In genomic region chr6:99424022-99424421, GRCh38 we compare ENCODE assay signal across 8 cellular contexts. TPM values are rescaled to one million over a fixed set of nuclear protein-coding genes. Genes with fewer than 3 reads are reported as not detected.
DNase-seq lines count a peak whose midpoint lies in the region; ATAC-seq, FAIRE-seq and TF ChIP-seq lines count a peak whose summit lies in the region.

No MANE protein-coding gene starts in this region.

- H3K36me3 ChIP-seq in GM12878 (ENCODE audit: control insufficient read depth in 2 of 2, insufficient read depth in 2 of 2, low read length in 1 of 2) (peaks cover 0 to 7% of the 10 kb centered on the region in 2 experiments; a peak in 2 of 4 replicates), mesendoderm (ENCODE audit: control insufficient read depth, insufficient read depth, low read length) (no peaks in the 10 kb centered on the region), upper lobe of left lung (peaks cover 0 to 4% (median 0%) of the 10 kb centered on the region in 4 donors)

- RAD21 ChIA-PET in GM12878 (lab: Charles Lee; ENCODE audit: unreplicated experiment), result interaction anchor here (1.0 to 3.2 kb wide), 4 partner anchors 37 to 445 kb away, joined by 3 to 36 read pairs (median 6); no protein-coding TSS in a partner anchor

- H3K4me1 Mint-ChIP-seq in activated naive CD4-positive, alpha-beta T cell treated with anti-CD3 and anti-CD28 coated beads, Interleukin-2, amount 10 ng/mL, durations not matched to agents 7 days and 5 days, result peaks cover 60% of the 10 kb centered on the region

- H2AK5ac ChIP-seq in mesendoderm (ENCODE audit: low read length), result no peak overlapping the region

- peaks cover 6% of the 10 kb centered on the region for H3K79me1 ChIP-seq in mesendoderm (ENCODE audit: low read length)

- peak overlapping the region; percentile 93 for H3K4me3 Mint-ChIP-seq in activated naive CD4-positive, alpha-beta T cell treated with anti-CD3 and anti-CD28 coated beads, Interleukin-2, amount 10 ng/mL, durations not matched to agents 7 days and 5 days

- intact Hi-C loops in GM12878 (cut with micrococcal nuclease; ENCODE audit: unreplicated experiment), result loop anchor here (2.0 kb wide), 2 partner anchors 97 to 145 kb away; partner anchors contain the start of gene CCNC

- TF ChIP-seq CTCF in GM12878 (IDR thresholded peaks at IDR 0.05 in 2 of 3, conservative IDR thresholded peaks at IDR 0.05 in 1 of 3; ENCODE audit: control insufficient read depth in 2 of 3, extremely low read depth in 1 of 3, insufficient read depth in 1 of 3, low read depth in 3 of 3, low read length in 3 of 3), result no peak
- no peak for TF ChIP-seq CTCF in upper lobe of left lung (IDR thresholded peaks at IDR 0.05)

- no peaks in the 10 kb centered on the region for H3K27me3 Mint-ChIP-seq in activated naive CD4-positive, alpha-beta T cell treated with anti-CD3 and anti-CD28 coated beads, Interleukin-2, amount 10 ng/mL, durations not matched to agents 7 days and 5 days

- DNase-seq in activated naive CD4-positive, alpha-beta T cell treated with anti-CD3 and anti-CD28 coated beads, Interleukin-2, amount 10 ng/mL, durations not matched to agents 7 days and 5 days, result no peak
- DNase-seq in activated naive CD4-positive, alpha-beta T cell (lab: John Stamatoyannopoulos, UW), result no peak
- DNase-seq in GM12878 (ENCODE audit: low read depth, low spot score) (no peak), mesendoderm (no peak), upper lobe of left lung (no peak), NAMALWA (ENCODE audit: low spot score) (no peak), NCI-H2081 (lab: John Stamatoyannopoulos, UW) (no peak)
- no peak for DNase-seq in stimulated activated CD4-positive, alpha-beta T cell treated with anti-CD3 and anti-CD28 coated beads, Interleukin-4, amount 100 ng/mL, for 4 hours

- H3K27ac ChIP-seq in GM12878 (ENCODE audit: control insufficient read depth, insufficient read depth) (peak overlapping the region; percentile 95; the same call in 1 of the 2 replicates), mesendoderm (ENCODE audit: low read depth, low read length) (no peak overlapping the region), upper lobe of left lung (peak overlapping the region in 2 of 4 donors; percentile 94 to 96)

- TF ChIP-seq POLR2A in GM12878 (IDR thresholded peaks at IDR 0.05; ENCODE audit: low read depth, low read length), result no peak
- TF ChIP-seq POLR2A in upper lobe of left lung (IDR thresholded peaks at IDR 0.05), result no peak

- H3K9me3 ChIP-seq in GM12878 (replicated peaks; ENCODE audit: control insufficient read depth, insufficient read depth, low read length) (no peaks in the 10 kb centered on the region), upper lobe of left lung (no peaks in the 10 kb centered on the region)

- H3K4ac ChIP-seq in mesendoderm (ENCODE audit: low read depth, low read length), result no peak overlapping the region

- peak overlapping the region; percentile 79 for H3K4me2 ChIP-seq in GM12878 (ENCODE audit: control insufficient read depth, insufficient read depth)
- peak overlapping the region; percentile 16 for H3K4me2 ChIP-seq in mesendoderm (ENCODE audit: low read length)

- ATAC-seq in GM12878 (no peak), upper lobe of left lung (ENCODE audit: low FRiP score in 2 of 2) (no peak)

- H3K56ac ChIP-seq in mesendoderm (ENCODE audit: low read length), result peak overlapping the region; percentile 30

- 77% methylated on average over 5 of the region's 5 CpGs for WGBS in GM12878 (ENCODE audit: insufficient coverage, insufficient replicate concordance, low lambda C conversion rate, missing lambda C conversion rate)
- WGBS in mesendoderm (ENCODE audit: extremely low coverage, insufficient coverage, low lambda C conversion rate), result no CpG with 5 or more reads among the region's 5 CpGs
- 55 to 65% methylated on average over 5 of the region's 5 CpGs for WGBS in upper lobe of left lung, 2 donors

- H3K4me1 ChIP-seq in GM12878 (ENCODE audit: control insufficient read depth, insufficient read depth, low read length) (peaks cover 15% of the 10 kb centered on the region), mesendoderm (ENCODE audit: control insufficient read depth, low read depth, low read length) (peaks cover 7% of the 10 kb centered on the region), upper lobe of left lung (peaks cover 41 to 53% (median 46%) of the 10 kb centered on the region in 4 donors)

- in situ Hi-C loops in GM12878 (cut with MboI), result no loop called here

- no peak for FAIRE-seq in GM12878 (lab: Jason Lieb, UNC)

- H3K27ac Mint-ChIP-seq in activated naive CD4-positive, alpha-beta T cell treated with anti-CD3 and anti-CD28 coated beads, Interleukin-2, amount 10 ng/mL, durations not matched to agents 7 days and 5 days, result peak overlapping the region; percentile 100

- CTCF ChIA-PET in activated naive CD4-positive, alpha-beta T cell treated with anti-CD3 and anti-CD28 coated beads, Interleukin-2, amount 10 ng/mL, durations not matched to agents 7 days and 5 days (lab: Charles Lee), result interaction anchor here (1.7 kb wide), 1 partner anchor 10 kb away, joined by 7 read pairs; no protein-coding TSS in a partner anchor
- CTCF ChIA-PET in GM12878 (lab: Yijun Ruan, JAX), result interaction anchor here (0.9 to 5.1 kb wide), 8 partner anchors 11 to 96 kb away, joined by 3 to 61 read pairs (median 5); no protein-coding TSS in a partner anchor

- SMC1A ChIA-PET in GM12878 (lab: Charles Lee; ENCODE audit: uncharacterized antibody, unreplicated experiment), result interaction anchor here (0.6 to 3.1 kb wide), 7 partner anchors 10 to 96 kb away, joined by 3 to 46 read pairs (median 3); partner anchors contain the start of gene COQ3

- H3K9ac ChIP-seq in GM12878 (ENCODE audit: control insufficient read depth, insufficient read depth, low read length) (peak overlapping the region; percentile 94), mesendoderm (ENCODE audit: low read length) (peak overlapping the region; percentile 97)

- H3K18ac ChIP-seq in mesendoderm (ENCODE audit: low read length), result no peak overlapping the region

- no peak overlapping the region for H2BK15ac ChIP-seq in mesendoderm (replicated peaks; ENCODE audit: low read depth)

- H4K5ac ChIP-seq in mesendoderm (ENCODE audit: low read length), result no peak overlapping the region

- H3K27me3 ChIP-seq in GM12878 (replicated peaks in 1 of 2; ENCODE audit: control insufficient read depth in 2 of 2, insufficient read depth in 2 of 2, low read length in 1 of 2) (no peaks in the 10 kb centered on the region), mesendoderm (ENCODE audit: insufficient read depth, low read length, poor library complexity) (no peaks in the 10 kb centered on the region), upper lobe of left lung (no peaks in the 10 kb centered on the region)

- TF ChIP-seq EP300 in GM12878 (IDR thresholded peaks at IDR 0.05; ENCODE audit: borderline replicate concordance in 1 of 2, control insufficient read depth in 1 of 2, low read depth in 2 of 2, low read length in 2 of 2) (no peak), upper lobe of left lung (IDR thresholded peaks at IDR 0.05) (no peak)

- H4K8ac ChIP-seq in mesendoderm (ENCODE audit: low read depth, low read length), result no peak overlapping the region

- peaks cover 31% of the 10 kb centered on the region for H3K36me3 Mint-ChIP-seq in activated naive CD4-positive, alpha-beta T cell treated with anti-CD3 and anti-CD28 coated beads, Interleukin-2, amount 10 ng/mL, durations not matched to agents 7 days and 5 days

- no peak overlapping the region for H2BK120ac ChIP-seq in mesendoderm (ENCODE audit: low read depth, low read length)

- no peaks in the 10 kb centered on the region for H3K9me3 Mint-ChIP-seq in activated naive CD4-positive, alpha-beta T cell treated with anti-CD3 and anti-CD28 coated beads, Interleukin-2, amount 10 ng/mL, durations not matched to agents 7 days and 5 days

- H2BK5ac ChIP-seq in mesendoderm (ENCODE audit: low read length), result no peak overlapping the region

- H3K23ac ChIP-seq in mesendoderm (ENCODE audit: low read length), result no peak overlapping the region

- H3K4me3 ChIP-seq in GM12878 (peak overlapping the region; percentile 94), mesendoderm (ENCODE audit: low read length) (no peak overlapping the region), upper lobe of left lung (peak overlapping the region; percentile 15 to 64 (median 60))

- POLR2A ChIA-PET in GM12878 (lab: Charles Lee), result interaction anchor here (0.6 to 2.1 kb wide), 8 partner anchors 9 to 144 kb away, joined by 3 to 7 read pairs (median 4); partner anchors contain the start of genes CCNC and COQ3

- H3K79me2 ChIP-seq in GM12878 (ENCODE audit: control insufficient read depth, insufficient read depth, low read length) (peaks cover 76% of the 10 kb centered on the region), mesendoderm (ENCODE audit: control insufficient read depth, insufficient read depth, low read length) (peaks cover 46% of the 10 kb centered on the region)

- no peaks in the 10 kb centered on the region for H4K20me1 ChIP-seq in GM12878 (ENCODE audit: control insufficient read depth, insufficient read depth)

- H2AFZ ChIP-seq in GM12878 (ENCODE audit: control insufficient read depth, low read depth, low read length), result no peak overlapping the region

- no peak for TF ChIP-seq RAD21 in GM12878 (IDR thresholded peaks at IDR 0.05; ENCODE audit: insufficient read depth, low read depth, low read length)

- BruUV-seq in GM12878 (replicated peaks; lab: Mats Ljungman, UMichigan), result no TSS peak

RNA-seq across cellular contexts. Expression of gene PNISR, which starts 1.1 kb away (rescaled TPM):
- total RNA-seq in GM12878 (2013; cell fraction: nucleolus; rRNA removed), result 1,195 and 1,218 TPM in 2 replicates
- total RNA-seq in GM12878 (2014; rRNA removed), result 104 and 136 TPM in 2 replicates
- total RNA-seq in GM12878 (2014; rRNA removed; fragmentation: Illumina TruSeq; extraction: Trizol), result 130 and 137 TPM in 2 replicates
- total RNA-seq in GM12878 (2021), result 84.0 and 105 TPM in 2 replicates
- 98.1 TPM for polyA plus RNA-seq in GM12878 (2011; ENCODE audit: low read depth)
- polyA plus RNA-seq in GM12878 (2011; rRNA removed), result 153 and 241 TPM in 2 replicates
- polyA plus RNA-seq in GM12878 (2011; cell fraction: cytosol; rRNA removed), result 41.7 and 45.9 TPM in 2 replicates
- polyA plus RNA-seq in GM12878 (2011; cell fraction: nucleus; rRNA removed), result 301 and 428 TPM in 2 replicates
- 134 and 145 TPM in 2 replicates for polyA plus RNA-seq in GM12878 (2012)
- 180 and 254 TPM in 2 replicates for polyA plus RNA-seq in GM12878 (2014; fragmentation: Illumina TruSeq; extraction: Trizol)
- polyA plus RNA-seq in GM12878 (2014; fragmentation: Nextera tagmentation; extraction: Ambion mirVana), result 100 to 1,000 TPM in 1 of 2 experiments, 10 to 100 TPM in 1; 94.6 to 103 TPM
- 96.9 and 120 TPM in 2 replicates for polyA plus RNA-seq in GM12878 (2014; rRNA removed)
- polyA plus RNA-seq in GM12878 (2016; fragmentation: Nextera tagmentation; extraction: Ambion mirVana), result 10 to 100 TPM; 79.1 to 81.1 TPM
- 63.4 and 68.4 TPM in 2 replicates for polyA minus RNA-seq in GM12878 (2011; rRNA and poly(A)+ RNA removed)
- 26.2 and 29.3 TPM in 2 replicates for polyA minus RNA-seq in GM12878 (2011; cell fraction: cytosol; rRNA and poly(A)+ RNA removed)
- 115 and 137 TPM in 2 replicates for polyA minus RNA-seq in GM12878 (2011; cell fraction: nucleus; rRNA and poly(A)+ RNA removed)
- polyA plus RNA-seq in mesendoderm (2013, experiment 1 of 2), result 155 TPM
- 151 TPM for polyA plus RNA-seq in mesendoderm (2013, experiment 2 of 2)
- total RNA-seq in upper lobe of left lung, result 100 to 1,000 TPM in 3 of 6 donors, 10 to 100 TPM in 3; 67.2 to 408 (median 106) TPM

RNA-seq across cellular contexts. Expression of gene COQ3, which starts 30.0 kb away (rescaled TPM):
- total RNA-seq in GM12878 (2013; cell fraction: nucleolus; rRNA removed), result 0.88 and 2.7 TPM in 2 replicates
- total RNA-seq in GM12878 (2014; rRNA removed) (9.3 and 10.7 TPM in 2 replicates), GM12878 (2014; rRNA removed; fragmentation: Illumina TruSeq; extraction: Trizol) (13.6 and 14.1 TPM in 2 replicates), GM12878 (2021) (11.4 and 11.9 TPM in 2 replicates), upper lobe of left lung (1 to 10 TPM in 5 of 6 donors, under 1 TPM in 1; 0.55 to 5.4 (median 3.2) TPM)
- polyA plus RNA-seq in GM12878 (2011; ENCODE audit: low read depth), result 3.6 TPM
- polyA plus RNA-seq in GM12878 (2011; rRNA removed) (16.4 and 22.8 TPM in 2 replicates), GM12878 (2014; fragmentation: Illumina TruSeq; extraction: Trizol) (15.5 and 19.3 TPM in 2 replicates), GM12878 (2014; fragmentation: Nextera tagmentation; extraction: Ambion mirVana) (10 to 100 TPM; 43.3 to 50.6 TPM), GM12878 (2014; rRNA removed) (13.3 and 13.5 TPM in 2 replicates), GM12878 (2016; fragmentation: Nextera tagmentation; extraction: Ambion mirVana) (10 to 100 TPM; 26.8 to 27.9 TPM)
- polyA plus RNA-seq in GM12878 (2011; cell fraction: cytosol; rRNA removed), result 8.9 and 10.6 TPM in 2 replicates
- polyA plus RNA-seq in GM12878 (2011; cell fraction: nucleus; rRNA removed), result 7.9 and 8.0 TPM in 2 replicates
- 5.4 and 7.1 TPM in 2 replicates for polyA plus RNA-seq in GM12878 (2012)
- polyA minus RNA-seq in GM12878 (2011; rRNA and poly(A)+ RNA removed), result 4.2 and 7.0 TPM in 2 replicates
- 2.0 and 4.6 TPM in 2 replicates for polyA minus RNA-seq in GM12878 (2011; cell fraction: cytosol; rRNA and poly(A)+ RNA removed)
- 0.29 and 0.73 TPM in 2 replicates for polyA minus RNA-seq in GM12878 (2011; cell fraction: nucleus; rRNA and poly(A)+ RNA removed)
- polyA plus RNA-seq in mesendoderm (2013, experiment 1 of 2), result 22.5 TPM
- polyA plus RNA-seq in mesendoderm (2013, experiment 2 of 2), result 21.9 TPM
